In the genomic region with DNA sequence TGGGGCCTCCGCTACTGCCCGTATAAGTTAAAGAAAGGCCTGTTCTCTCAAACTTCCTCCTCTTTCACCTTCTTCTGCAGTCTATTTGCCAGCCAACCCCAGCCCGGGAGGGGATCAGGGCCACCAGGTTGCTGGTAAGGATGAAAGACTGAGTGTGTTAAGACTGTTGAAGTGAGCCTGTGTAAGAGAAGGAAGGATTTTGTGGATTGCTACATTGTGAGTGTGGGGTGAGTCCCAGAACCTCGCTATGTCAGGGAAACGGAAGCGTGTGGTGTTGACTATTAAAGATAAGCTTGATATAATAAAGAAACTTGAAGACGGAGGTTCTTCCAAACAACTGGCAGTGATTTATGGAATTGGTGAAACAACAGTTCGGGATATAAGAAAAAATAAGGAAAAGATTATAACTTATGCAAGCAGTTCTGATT, we compare ENCODE assay signal across 8 cellular contexts. TPM values are rescaled to one million over a fixed set of nuclear protein-coding genes. Genes with fewer than 3 reads are reported as not detected.
DNase-seq lines count a peak whose midpoint lies in the region; ATAC-seq, FAIRE-seq and TF ChIP-seq lines count a peak whose summit lies in the region.

No MANE protein-coding gene starts in this region.

- H3K9me3 ChIP-seq in K562 (replicated peaks; ENCODE audit: control insufficient read depth, insufficient read depth, low read depth, low read length) (peaks cover 10% of the 10 kb centered on the region; the same call in 1 of the 2 replicates), thoracic aorta (no peaks in the 10 kb centered on the region)

- peak overlapping the region; percentile 90 for H3K4me2 ChIP-seq in K562 (ENCODE audit: insufficient read depth, low read length)

- ATAC-seq in HG02763 (IDR thresholded peaks at IDR 0.05; ENCODE audit: unreplicated experiment) = peak; percentile 1
- no peak; the same call in 2 of the 3 replicates for ATAC-seq in K562
- no peak for ATAC-seq in thoracic aorta (ENCODE audit: insufficient number of reproducible peaks, low FRiP score, low read depth)
- ATAC-seq in GM19463 (IDR thresholded peaks at IDR 0.05; ENCODE audit: unreplicated experiment) = no peak

- POLR2A ChIA-PET in K562 (lab: Yijun Ruan, JAX) = interaction anchor here (1.2 kb wide), 1 partner anchor 600 kb away, joined by 3 read pairs; a partner anchor contains a TSS

- H4K20me1 ChIP-seq in K562 (replicated peaks; ENCODE audit: control insufficient read depth, insufficient read depth, low read length) = no peaks in the 10 kb centered on the region

- BruUV-seq in K562 (replicated peaks; lab: Mats Ljungman, UMichigan) = TSS peak; percentile 82

- H3K27ac ChIP-seq in K562 (ENCODE audit: extremely low read depth, low read depth, low read length) = peak overlapping the region; percentile 87
- H3K27ac ChIP-seq in thoracic aorta = peak overlapping the region; percentile 73 to 82

- H3K4me3 ChIP-seq in AG10803 (ENCODE audit: low read length) = peak overlapping the region; percentile 78
- peak overlapping the region; percentile 67 for H3K4me3 ChIP-seq in K562
- peak overlapping the region; percentile 98 for H3K4me3 ChIP-seq in thoracic aorta

- peaks cover 8% of the 10 kb centered on the region; the same call in 1 of the 3 replicates for H3K36me3 ChIP-seq in K562 (ENCODE audit: control insufficient read depth, insufficient read depth, low read length)
- no peaks in the 10 kb centered on the region for H3K36me3 ChIP-seq in thoracic aorta

- H3K9me1 ChIP-seq in K562 (ENCODE audit: control insufficient read depth, insufficient read depth, low read length) = no peaks in the 10 kb centered on the region

- H3K27me3 ChIP-seq in K562 (ENCODE audit: control insufficient read depth in 2 of 2, insufficient read depth in 2 of 2, low read length in 2 of 2) (no peaks in the 10 kb centered on the region), thoracic aorta (replicated peaks; ENCODE audit: insufficient read depth) (no peaks in the 10 kb centered on the region)

- in situ Hi-C loops in K562 (cut with MboI) = no loop called here

- DNase-seq in AG10803 (ENCODE audit: low read depth) (peak; percentile 27), K562 (ENCODE audit: extremely low read depth in 1 of 4, low spot score in 3 of 4) (peak in 1 of 4 experiments; percentile 12), kidney glomerular epithelial cell (lab: John Stamatoyannopoulos, UW) (peak; percentile 60), thoracic aorta (ENCODE audit: low spot score) (no peak), NCI-H748 treated with DMSO at 0.1 percent for 48 hours (lab: John Stamatoyannopoulos, UW) (no peak), UCSD-AML1 (lab: John Stamatoyannopoulos, UW; ENCODE audit: unreplicated experiment) (no peak)

- peaks cover 0 to 4% of the 10 kb centered on the region in 2 experiments; a peak in 1 of 5 replicates for H3K4me1 ChIP-seq in K562 (replicated peaks in 1 of 2; ENCODE audit: control insufficient read depth in 2 of 2, insufficient read depth in 2 of 2, low read length in 2 of 2)
- peaks cover 21 to 35% of the 10 kb centered on the region in 2 donors for H3K4me1 ChIP-seq in thoracic aorta (ENCODE audit: control insufficient read depth in 1 of 2, low read depth in 2 of 2)

- TF ChIP-seq POLR2A in K562 (conservative IDR thresholded peaks at IDR 0.05) = no peak

- peaks cover 47% of the 10 kb centered on the region for H3K79me2 ChIP-seq in K562 (ENCODE audit: control insufficient read depth, insufficient read depth, low read length)

- 3% methylated on average over 8 of the region's 8 CpGs for WGBS in K562 (ENCODE audit: insufficient coverage, low coverage, missing lambda C conversion rate)

- CTCF ChIA-PET in K562 (lab: Yijun Ruan, JAX; ENCODE audit: low intra/inter-chr PET ratio) = no interaction called here

- H3K9ac ChIP-seq in K562 (ENCODE audit: insufficient read depth in 1 of 2, low read depth in 2 of 2, low read length in 2 of 2) = peak overlapping the region; percentile 61 to 88

- TF ChIP-seq EP300 in K562 (IDR thresholded peaks at IDR 0.05; ENCODE audit: low read length) = no peak

- TF ChIP-seq CTCF in AG10803 (conservative IDR thresholded peaks at IDR 0.05; ENCODE audit: low read length) (no peak), K562 (IDR thresholded peaks at IDR 0.05 in 2 of 3, conservative IDR thresholded peaks at IDR 0.05 in 1 of 3; ENCODE audit: insufficient read depth in 2 of 3, low read depth in 1 of 3, low read length in 3 of 3) (no peak), thoracic aorta (IDR thresholded peaks at IDR 0.05) (no peak)

- no peak for TF ChIP-seq RAD21 in K562 (CRISPR knock-in tag; conservative IDR thresholded peaks at IDR 0.05 in 1 of 2, IDR thresholded peaks at IDR 0.05 in 1 of 2)

- FAIRE-seq in K562 (lab: Jason Lieb, UNC) = peak; percentile 19

- intact Hi-C loops in K562 (cut with micrococcal nuclease) = loop anchor here (5.0 kb wide), 1 partner anchor 148 kb away; no protein-coding TSS in a partner anchor

- peak overlapping the region; percentile 94 for H2AFZ ChIP-seq in K562 (ENCODE audit: low read depth, low read length)

TF ChIP-seq in K562, 482 proteins besides CTCF, POLR2A, EP300 and RAD21 (continues in another document):
- no peak for TF ChIP-seq GTF2F1 (IDR thresholded peaks at IDR 0.05; ENCODE audit: low read depth, low read length)
- no peak for TF ChIP-seq ZNF764 (CRISPR knock-in tag; IDR thresholded peaks at IDR 0.05; ENCODE audit: low read depth)

RNA-seq across cellular contexts. Expression of a gene that starts 0.6 kb away (rescaled TPM):
- total RNA-seq in K562 (2011; cell fraction: chromatin; rRNA removed; ENCODE audit: low replicate concordance) = 5.3 and 22.1 TPM in 2 replicates
- total RNA-seq in K562 (2011; cell fraction: nucleolus; rRNA removed) = 3.8 and 4.7 TPM in 2 replicates
- 9.4 and 9.8 TPM in 2 replicates for total RNA-seq in K562 (2011; cell fraction: nucleoplasm; rRNA removed)
- 4.3 and 4.5 TPM in 2 replicates for total RNA-seq in K562 (2014; rRNA removed)
- 10.4 and 11.5 TPM in 2 replicates for total RNA-seq in K562 (2014; rRNA removed; fragmentation: Illumina TruSeq; extraction: Trizol)
- 6.9 and 8.5 TPM in 2 replicates for total RNA-seq in K562 (2015; rRNA removed; fragmentation: Illumina TruSeq; extraction: Trizol)
- total RNA-seq in K562 (2021) = 7.7 and 8.0 TPM in 2 replicates
- polyA plus RNA-seq in K562 (2011; rRNA removed) = 10.5 and 14.8 TPM in 2 replicates
- 1.3 and 4.6 TPM in 2 replicates for polyA plus RNA-seq in K562 (2011; cell fraction: cytosol; rRNA removed)
- polyA plus RNA-seq in K562 (2011; cell fraction: nucleus; rRNA removed) = 6.8 and 9.3 TPM in 2 replicates
- 8.1 and 9.0 TPM in 2 replicates for polyA plus RNA-seq in K562 (2012)
- polyA plus RNA-seq in K562 (2014; fragmentation: Illumina TruSeq; extraction: Trizol) = 10.5 and 11.8 TPM in 2 replicates
- 1 to 10 TPM; 4.8 to 6.8 TPM for polyA plus RNA-seq in K562 (2014; fragmentation: Nextera tagmentation; extraction: Ambion mirVana)
- 10.0 and 11.0 TPM in 2 replicates for polyA plus RNA-seq in K562 (2014; rRNA removed)
- polyA minus RNA-seq in K562 (2011; rRNA and poly(A)+ RNA removed) = 9.9 and 14.1 TPM in 2 replicates
- polyA minus RNA-seq in K562 (2011; cell fraction: cytosol; rRNA and poly(A)+ RNA removed) = 2.6 and 3.9 TPM in 2 replicates
- 4.4 and 11.4 TPM in 2 replicates for polyA minus RNA-seq in K562 (2011; cell fraction: nucleus; rRNA and poly(A)+ RNA removed)
- 1 to 10 TPM; 5.4 to 8.5 TPM for total RNA-seq in thoracic aorta

RNA-seq across cellular contexts. Expression of a gene that starts 0.7 kb away (rescaled TPM):
- 16.2 and 95.5 TPM in 2 replicates for total RNA-seq in K562 (2011; cell fraction: chromatin; rRNA removed; ENCODE audit: low replicate concordance)
- total RNA-seq in K562 (2011; cell fraction: nucleolus; rRNA removed) = 7.0 and 10.5 TPM in 2 replicates
- 32.7 and 61.0 TPM in 2 replicates for total RNA-seq in K562 (2011; cell fraction: nucleoplasm; rRNA removed)
- total RNA-seq in K562 (2014; rRNA removed) = 10.3 and 12.5 TPM in 2 replicates
- total RNA-seq in K562 (2014; rRNA removed; fragmentation: Illumina TruSeq; extraction: Trizol) = 24.5 and 36.9 TPM in 2 replicates
- total RNA-seq in K562 (2015; rRNA removed; fragmentation: Illumina TruSeq; extraction: Trizol) = 23.7 and 25.7 TPM in 2 replicates
- total RNA-seq in K562 (2021) = 16.2 and 16.5 TPM in 2 replicates
- polyA plus RNA-seq in K562 (2011; rRNA removed) = 17.5 and 21.8 TPM in 2 replicates
- polyA plus RNA-seq in K562 (2011; cell fraction: cytosol; rRNA removed) = 1.9 and 5.6 TPM in 2 replicates
- polyA plus RNA-seq in K562 (2011; cell fraction: nucleus; rRNA removed) = 14.6 and 22.5 TPM in 2 replicates
- 19.3 and 21.7 TPM in 2 replicates for polyA plus RNA-seq in K562 (2012)
- polyA plus RNA-seq in K562 (2014; fragmentation: Illumina TruSeq; extraction: Trizol) = 44.0 and 51.3 TPM in 2 replicates
- 10 to 100 TPM; 23.7 to 24.7 TPM for polyA plus RNA-seq in K562 (2014; fragmentation: Nextera tagmentation; extraction: Ambion mirVana)
- 37.2 and 45.7 TPM in 2 replicates for polyA plus RNA-seq in K562 (2014; rRNA removed)
- 19.2 and 20.1 TPM in 2 replicates for polyA minus RNA-seq in K562 (2011; rRNA and poly(A)+ RNA removed)
- 4.2 and 4.4 TPM in 2 replicates for polyA minus RNA-seq in K562 (2011; cell fraction: cytosol; rRNA and poly(A)+ RNA removed)
- polyA minus RNA-seq in K562 (2011; cell fraction: nucleus; rRNA and poly(A)+ RNA removed) = 26.7 and 39.9 TPM in 2 replicates
- 10 to 100 TPM; 28.8 to 34.2 TPM for total RNA-seq in thoracic aorta

RNA-seq across cellular contexts. Expression of a gene that starts 47.4 kb away (rescaled TPM):
- 8.1 and 14.3 TPM in 2 replicates for total RNA-seq in K562 (2011; cell fraction: chromatin; rRNA removed; ENCODE audit: low replicate concordance)
- 4.3 and 5.0 TPM in 2 replicates for total RNA-seq in K562 (2011; cell fraction: nucleolus; rRNA removed)
- 6.5 and 8.2 TPM in 2 replicates for total RNA-seq in K562 (2011; cell fraction: nucleoplasm; rRNA removed)
- 5.1 and 5.2 TPM in 2 replicates for total RNA-seq in K562 (2014; rRNA removed)
- 4.6 and 5.5 TPM in 2 replicates for total RNA-seq in K562 (2014; rRNA removed; fragmentation: Illumina TruSeq; extraction: Trizol)
- total RNA-seq in K562 (2015; rRNA removed; fragmentation: Illumina TruSeq; extraction: Trizol) = 5.7 and 6.0 TPM in 2 replicates
- total RNA-seq in K562 (2021) = 6.2 and 6.6 TPM in 2 replicates
- polyA plus RNA-seq in K562 (2011; rRNA removed) = 4.0 and 4.2 TPM in 2 replicates
- polyA plus RNA-seq in K562 (2011; cell fraction: cytosol; rRNA removed) = 3.8 and 5.5 TPM in 2 replicates
- polyA plus RNA-seq in K562 (2011; cell fraction: nucleus; rRNA removed) = 3.6 and 6.4 TPM in 2 replicates
- 4.9 and 7.6 TPM in 2 replicates for polyA plus RNA-seq in K562 (2012)
- 5.9 and 6.8 TPM in 2 replicates for polyA plus RNA-seq in K562 (2014; fragmentation: Illumina TruSeq; extraction: Trizol)
- polyA plus RNA-seq in K562 (2014; fragmentation: Nextera tagmentation; extraction: Ambion mirVana) = 1 to 10 TPM in 1 of 2 experiments, under 1 TPM in 1; 0.79 to 1.5 TPM
- polyA plus RNA-seq in K562 (2014; rRNA removed) = 3.2 and 4.8 TPM in 2 replicates
- polyA minus RNA-seq in K562 (2011; rRNA and poly(A)+ RNA removed) = 9.7 and 12.0 TPM in 2 replicates
- polyA minus RNA-seq in K562 (2011; cell fraction: cytosol; rRNA and poly(A)+ RNA removed) = 3.5 and 4.2 TPM in 2 replicates
- 9.8 and 10.5 TPM in 2 replicates for polyA minus RNA-seq in K562 (2011; cell fraction: nucleus; rRNA and poly(A)+ RNA removed)
- total RNA-seq in thoracic aorta = 10 to 100 TPM; 23.4 to 29.6 TPM

Comparison
In these comparisons a context has a peak if more than half of its experiments do, and no peak if none do; other contexts are left out.
1. DNase-seq: peak in AG10803 (single experiment) and kidney glomerular epithelial cell (single experiment); none in thoracic aorta (single experiment), NCI-H748 treated with DMSO at 0.1 percent for 48 hours (single experiment) and UCSD-AML1 (single experiment).
2. Peak in every context shown above with its lines, with median percentiles within 50 percentile points of each other: H3K4me3 ChIP-seq.